In the genomic region with DNA sequence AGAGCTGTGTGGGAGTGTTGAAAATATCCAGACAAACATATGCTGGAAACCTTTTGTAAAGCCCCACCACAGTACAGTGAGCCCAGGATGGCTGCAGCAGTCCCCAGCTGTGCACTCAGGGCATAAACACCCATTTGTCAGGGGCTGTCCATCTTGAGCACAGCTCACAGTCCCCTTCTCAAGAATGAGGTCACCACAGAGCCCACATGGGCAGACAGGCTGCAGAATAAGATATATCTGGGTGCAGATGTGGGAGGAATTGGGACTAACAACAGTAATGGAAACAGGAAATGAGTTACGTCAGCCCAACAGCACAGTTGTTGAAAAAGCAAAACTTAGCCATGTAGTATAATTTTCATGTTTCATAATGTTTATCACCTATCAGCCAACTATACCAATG, we compare ENCODE assay signal across 10 cellular contexts.
DNase-seq lines count a peak whose midpoint lies in the region; ATAC-seq, FAIRE-seq and TF ChIP-seq lines count a peak whose summit lies in the region.
"Had no signal": no experiment of that assay in that cellular context is flagged by ENCODE, and none has a peak within 500 bp of the region (broad histone marks: within the 10 kb centered on the region; RNA-seq: fewer than 3 reads in every experiment).

No MANE protein-coding gene starts in this region.

- H3K79me1 ChIP-seq in mesenchymal stem cell (replicated peaks; ENCODE audit: low read length, poor library complexity, severe bottlenecking): no peaks in the 10 kb centered on the region

- no peak overlapping the region for H3K18ac ChIP-seq in mesenchymal stem cell (ENCODE audit: low read depth in 1 of 2, low read length in 2 of 2)

- intact Hi-C loops in OCI-LY7 (cut with micrococcal nuclease; ENCODE audit: unreplicated experiment): no loop called here

- TF ChIP-seq CTCF in OCI-LY7 (conservative IDR thresholded peaks at IDR 0.05; ENCODE audit: low read length): no peak

- no peak overlapping the region for H3K4me3 Mint-ChIP-seq in activated naive CD4-positive, alpha-beta T cell treated with anti-CD3 and anti-CD28 coated beads, Interleukin-2, amount 10 ng/mL, durations not matched to agents 7 days and 5 days

- H3K4ac ChIP-seq in mesenchymal stem cell (ENCODE audit: low read depth in 1 of 2, low read length in 2 of 2): no peak overlapping the region

- H3K9ac ChIP-seq in mesenchymal stem cell (ENCODE audit: low read length): no peak overlapping the region

- no peak overlapping the region for H2BK120ac ChIP-seq in mesenchymal stem cell (ENCODE audit: low read depth, low read length)

- no peaks in the 10 kb centered on the region for H3K79me2 ChIP-seq in OCI-LY7 (ENCODE audit: insufficient read depth, low read depth, low read length)

- H3K14ac ChIP-seq in mesenchymal stem cell (ENCODE audit: low read length in 2 of 2): no peak overlapping the region

- H2BK15ac ChIP-seq in mesenchymal stem cell (ENCODE audit: low read depth, poor library complexity, severe bottlenecking): no peak overlapping the region

- ATAC-seq in GM21786 (IDR thresholded peaks at IDR 0.05; ENCODE audit: unreplicated experiment) (peak; percentile 85), HG02970 (IDR thresholded peaks at IDR 0.05; ENCODE audit: low FRiP score, unreplicated experiment) (no peak), GM19455 (IDR thresholded peaks at IDR 0.05; ENCODE audit: unreplicated experiment) (no peak)

- H3K9me3 ChIP-seq in mesenchymal stem cell (ENCODE audit: control insufficient read depth, low read length) (no peaks in the 10 kb centered on the region), OCI-LY7 (ENCODE audit: low read length) (no peaks in the 10 kb centered on the region)

- no peak for TF ChIP-seq POLR2A in GM12891 (IDR thresholded peaks at IDR 0.05; ENCODE audit: low read depth, low read length)

- no peaks in the 10 kb centered on the region for H3K36me3 Mint-ChIP-seq in activated naive CD4-positive, alpha-beta T cell treated with anti-CD3 and anti-CD28 coated beads, Interleukin-2, amount 10 ng/mL, durations not matched to agents 7 days and 5 days

- DNase-seq in GM12891 (ENCODE audit: insufficient read length, low spot score) (no peak), MV-4-11 (lab: John Stamatoyannopoulos, UW) (peak; percentile 41), mesenchymal stem cell (peak; percentile 93), OCI-LY7 (ENCODE audit: low spot score) (no peak)
- no peak for DNase-seq in activated naive CD4-positive, alpha-beta T cell treated with anti-CD3 and anti-CD28 coated beads, Interleukin-2, amount 10 ng/mL, durations not matched to agents 7 days and 5 days
- DNase-seq: NCI-H1436 treated with DMSO at 0.1 percent for 48 hours, retina had no signal

- no peaks in the 10 kb centered on the region for H3K9me2 ChIP-seq in OCI-LY7 (ENCODE audit: insufficient read depth, low read length)

- H2AFZ ChIP-seq in mesenchymal stem cell (ENCODE audit: low read depth, low read length): no peak overlapping the region
- H2AFZ ChIP-seq in OCI-LY7 (ENCODE audit: low read length): no peak overlapping the region

- H2AK5ac ChIP-seq in mesenchymal stem cell (ENCODE audit: low read length, severe bottlenecking): no peak overlapping the region

- no peak overlapping the region for H4K91ac ChIP-seq in mesenchymal stem cell (ENCODE audit: low read length)

- no peak for FAIRE-seq in GM12891 (lab: Jason Lieb, UNC)

- POLR2A ChIA-PET in OCI-LY7 (lab: Charles Lee): no interaction called here

- no peaks in the 10 kb centered on the region for H3K36me3 ChIP-seq in mesenchymal stem cell (ENCODE audit: control insufficient read depth in 1 of 2, insufficient read depth in 2 of 2, low read depth in 1 of 2, low read length in 2 of 2)
- H3K36me3 ChIP-seq in OCI-LY7 (ENCODE audit: insufficient read depth, low read length): no peaks in the 10 kb centered on the region

- H3K4me1 Mint-ChIP-seq in activated naive CD4-positive, alpha-beta T cell treated with anti-CD3 and anti-CD28 coated beads, Interleukin-2, amount 10 ng/mL, durations not matched to agents 7 days and 5 days: no peaks in the 10 kb centered on the region

- H4K8ac ChIP-seq in mesenchymal stem cell (ENCODE audit: low read length): no peak overlapping the region

- no peak overlapping the region for H3K23ac ChIP-seq in mesenchymal stem cell (ENCODE audit: low read length in 2 of 2)

- H3K4me3 ChIP-seq in mesenchymal stem cell (ENCODE audit: insufficient read depth in 1 of 2, low read depth in 1 of 2, low read length in 2 of 2) (no peak overlapping the region), OCI-LY7 (ENCODE audit: low read depth, low read length, poor library complexity, severe bottlenecking) (no peak overlapping the region)

- no peak overlapping the region for H2BK5ac ChIP-seq in mesenchymal stem cell (ENCODE audit: low read depth, low read length, poor library complexity, severe bottlenecking)

- no CpG with 5 or more reads among the region's 1 CpG for WGBS in mesenchymal stem cell

- no peaks in the 10 kb centered on the region for H3K27me3 ChIP-seq in mesenchymal stem cell (ENCODE audit: control insufficient read depth in 1 of 2, insufficient read depth in 1 of 2, low read length in 2 of 2)

- no peak overlapping the region for H3K27ac ChIP-seq in mesenchymal stem cell (ENCODE audit: low read length, poor library complexity, severe bottlenecking)
- H3K27ac ChIP-seq in OCI-LY7 (ENCODE audit: low read depth, low read length, poor library complexity, severe bottlenecking): no peak overlapping the region

- no peak overlapping the region for H3K27ac Mint-ChIP-seq in activated naive CD4-positive, alpha-beta T cell treated with anti-CD3 and anti-CD28 coated beads, Interleukin-2, amount 10 ng/mL, durations not matched to agents 7 days and 5 days

- no peaks in the 10 kb centered on the region for H3K9me3 Mint-ChIP-seq in activated naive CD4-positive, alpha-beta T cell treated with anti-CD3 and anti-CD28 coated beads, Interleukin-2, amount 10 ng/mL, durations not matched to agents 7 days and 5 days

- no peaks in the 10 kb centered on the region for H3K27me3 Mint-ChIP-seq in activated naive CD4-positive, alpha-beta T cell treated with anti-CD3 and anti-CD28 coated beads, Interleukin-2, amount 10 ng/mL, durations not matched to agents 7 days and 5 days

- BruUV-seq in OCI-LY7 (replicated peaks; lab: Mats Ljungman, UMichigan): no TSS peak

- no peak overlapping the region for H2BK12ac ChIP-seq in mesenchymal stem cell (ENCODE audit: low read length in 2 of 2)

- H3K4me2 ChIP-seq in mesenchymal stem cell (ENCODE audit: low read length, poor library complexity, severe bottlenecking) (no peak overlapping the region), OCI-LY7 (ENCODE audit: low read length) (no peak overlapping the region)

- H4K20me1 ChIP-seq in OCI-LY7 (ENCODE audit: insufficient read depth, low read length): no peaks in the 10 kb centered on the region

- CTCF ChIA-PET in activated naive CD4-positive, alpha-beta T cell treated with anti-CD3 and anti-CD28 coated beads, Interleukin-2, amount 10 ng/mL, durations not matched to agents 7 days and 5 days (lab: Charles Lee): no interaction called here
- CTCF ChIA-PET in OCI-LY7 (lab: Charles Lee; ENCODE audit: unreplicated experiment): no interaction called here

- peaks cover 2% of the 10 kb centered on the region for H3K4me1 ChIP-seq in mesenchymal stem cell (ENCODE audit: control insufficient read depth, insufficient read depth, low read depth, low read length)
- H3K4me1 ChIP-seq in OCI-LY7 (ENCODE audit: insufficient read depth, low read length, poor library complexity, severe bottlenecking): no peaks in the 10 kb centered on the region

TF ChIP-seq in GM12891, 5 proteins besides CTCF, POLR2A, EP300 and RAD21:
- no peak for TF ChIP-seq TAF1 (IDR thresholded peaks at IDR 0.05; ENCODE audit: low read depth, low read length)
- TF ChIP-seq PAX5 (IDR thresholded peaks at IDR 0.05; ENCODE audit: insufficient read depth, low read length, severe bottlenecking): no peak
- TF ChIP-seq SPI1 (IDR thresholded peaks at IDR 0.05; ENCODE audit: low read depth, low read length): peak; percentile 36; the same call in 1 of the 2 replicates
- no peak for TF ChIP-seq POLR2AphosphoS5 (IDR thresholded peaks at IDR 0.05; ENCODE audit: low read depth, low read length)
- TF ChIP-seq POU2F2 (IDR thresholded peaks at IDR 0.05; ENCODE audit: low read depth, low read length): no peak

Comparison
In these comparisons a context has a peak if more than half of its experiments do, and no peak if none do; other contexts are left out.
1. DNase-seq: peak in MV-4-11 (single experiment) and mesenchymal stem cell (single experiment); none in GM12891 (single experiment), activated naive CD4-positive, alpha-beta T cell treated with anti-CD3 and anti-CD28 coated beads, Interleukin-2, amount 10 ng/mL, durations not matched to agents 7 days and 5 days (single experiment) and OCI-LY7 (single experiment).